In genomic region chr2:20397811-20398447, GRCh38 we compare ENCODE assay signal across 26 cellular contexts. TPM values are rescaled to one million over a fixed set of nuclear protein-coding genes. Genes with fewer than 3 reads are reported as not detected.
DNase-seq lines count a peak whose midpoint lies in the region; ATAC-seq and TF ChIP-seq lines count a peak whose summit lies in the region.
"Had no signal": no experiment of that assay in that cellular context is flagged by ENCODE, and none has a peak within 500 bp of the region (broad histone marks: within the 10 kb centered on the region; RNA-seq: fewer than 3 reads in every experiment).

No MANE protein-coding gene starts in this region.

- no peak overlapping the region for H3K9ac ChIP-seq in PC-3 (ENCODE audit: low read length)

- H3K27ac ChIP-seq in osteoblast (ENCODE audit: low read depth, low read length) (no peak overlapping the region), PC-3 (ENCODE audit: low read length) (no peak overlapping the region)
- H3K27ac ChIP-seq: HL-60, RWPE1 had no signal

- intact Hi-C loops in PC-3 (cut with micrococcal nuclease) = loop anchor here (5.0 kb wide), 1 partner anchor 44 kb away; no protein-coding TSS in a partner anchor

- CTCF ChIA-PET in PC-3 (lab: Charles Lee) = interaction anchor here (0.7 kb wide), 1 partner anchor 149 kb away, joined by 4 read pairs; no protein-coding TSS in a partner anchor

- H3K79me2 ChIP-seq in osteoblast (ENCODE audit: insufficient read depth, low read length) (no peaks in the 10 kb centered on the region), PC-3 (ENCODE audit: low read length) (no peaks in the 10 kb centered on the region)

- H3K4me1 ChIP-seq in osteoblast (ENCODE audit: insufficient read depth, low read length) = peaks cover 8% of the 10 kb centered on the region
- H3K4me1 ChIP-seq in PC-3 (ENCODE audit: insufficient read depth, low read length) = peaks cover 9% of the 10 kb centered on the region
- H3K4me1 ChIP-seq: BE2C had no signal

- ATAC-seq in PC-3 (no peak), HG02852 (IDR thresholded peaks at IDR 0.05; ENCODE audit: unreplicated experiment) (no peak)
- ATAC-seq: GM23338, Panc1 had no signal

- H3K36me3 ChIP-seq in osteoblast (ENCODE audit: insufficient read depth, low read length) = no peaks in the 10 kb centered on the region
- H3K36me3 ChIP-seq in PC-3 (ENCODE audit: low read depth, low read length) = no peaks in the 10 kb centered on the region
- H3K36me3 ChIP-seq: BE2C had no signal

- H3K4me3 ChIP-seq in epithelial cell of esophagus (ENCODE audit: low read length) (no peak overlapping the region), osteoblast (ENCODE audit: insufficient read depth, low read length) (no peak overlapping the region), PC-3 (ENCODE audit: low read length) (no peak overlapping the region)
- H3K4me3 ChIP-seq: GM23338 had no signal

- TF ChIP-seq CTCF in epithelial cell of esophagus (IDR thresholded peaks at IDR 0.05; ENCODE audit: insufficient read depth, low read depth, low read length, missing control alignments) (no peak), osteoblast (IDR thresholded peaks at IDR 0.05; ENCODE audit: extremely low read depth, low read depth, low read length) (no peak), PC-3 (conservative IDR thresholded peaks at IDR 0.05; ENCODE audit: low read depth, low read length) (no peak)

- DNase-seq in activated effector memory CD4-positive, alpha-beta T cell treated with anti-CD3 and anti-CD28 coated beads, Interleukin-2, amount 50 U/mL, for 16 hours = peak; percentile 37
- DNase-seq in activated effector memory CD4-positive, alpha-beta T cell treated with Interleukin-2 at 50 U/mL for 16 hours = no peak
- DNase-seq in epithelial cell of esophagus (ENCODE audit: low read depth) (peak; percentile 22), osteoblast (ENCODE audit: insufficient read length, low spot score, missing footprints) (peak; percentile 68), PC-3 (no peak), NCI-H1048 (lab: John Stamatoyannopoulos, UW) (no peak)
- DNase-seq: 8988T; ACHN; BE2C; CD8-positive, alpha-beta memory T cell; DMS153; DND-41; H9; Karpas-422; NCI-H1105; NCI-H1436 treated with DMSO at 0.1 percent for 48 hours; NCI-H1930; NCI-H2107; NCI-H526; NCI-H82; SHP77 had no signal

- H3K27me3 ChIP-seq in osteoblast (ENCODE audit: insufficient read depth, low read length) = peaks cover 10% of the 10 kb centered on the region
- no peaks in the 10 kb centered on the region for H3K27me3 ChIP-seq in PC-3 (ENCODE audit: low read length)
- H3K27me3 ChIP-seq: BE2C had no signal

- no peak overlapping the region for H2AFZ ChIP-seq in osteoblast (ENCODE audit: low read length)
- no peak overlapping the region for H2AFZ ChIP-seq in PC-3 (ENCODE audit: low read length)
- H2AFZ ChIP-seq: GM23338 had no signal

- POLR2A ChIA-PET in PC-3 (lab: Charles Lee; ENCODE audit: unreplicated experiment) = no interaction called here

- H3K4me2 ChIP-seq in osteoblast (ENCODE audit: insufficient read depth, low read length) (no peak overlapping the region), PC-3 (ENCODE audit: low read length) (no peak overlapping the region)
- H3K4me2 ChIP-seq: GM23338 had no signal

- H4K20me1 ChIP-seq in osteoblast (ENCODE audit: insufficient read depth, low read length) = no peaks in the 10 kb centered on the region
- no peaks in the 10 kb centered on the region for H4K20me1 ChIP-seq in PC-3 (ENCODE audit: low read length)

- H3K9me2 ChIP-seq in PC-3 (replicated peaks; ENCODE audit: low read length) = no peaks in the 10 kb centered on the region

- H3K9me3 ChIP-seq in osteoblast (ENCODE audit: low read depth, low read length) (no peaks in the 10 kb centered on the region), PC-3 (ENCODE audit: low read length) (no peaks in the 10 kb centered on the region)
- H3K9me3 ChIP-seq: BE2C had no signal

- no TSS peak for BruUV-seq in PC-3 (replicated peaks; lab: Mats Ljungman, UMichigan)

- no peaks in the 10 kb centered on the region for H3F3A ChIP-seq in PC-3 (ENCODE audit: low read length, unreplicated experiment)

RNA-seq across cellular contexts. Expression of gene PUM2, which starts 47.3 kb away (rescaled TPM):
- total RNA-seq in osteoblast (44.2 and 45.2 TPM in 2 replicates), PC-3 (2014; rRNA removed) (14.9 and 25.3 TPM in 2 replicates)

RNA-seq across cellular contexts. Expression of gene RHOB, which starts 48.9 kb away (rescaled TPM):
- 145 and 161 TPM in 2 replicates for total RNA-seq in osteoblast
- total RNA-seq in PC-3 (2014; rRNA removed) = 88.5 and 108 TPM in 2 replicates

Comparison
In these comparisons a context has a peak if more than half of its experiments do, and no peak if none do; other contexts are left out.
1. DNase-seq: peak in activated effector memory CD4-positive, alpha-beta T cell treated with anti-CD3 and anti-CD28 coated beads, Interleukin-2, amount 50 U/mL, for 16 hours (single experiment), epithelial cell of esophagus (single experiment) and osteoblast (single experiment); none in activated effector memory CD4-positive, alpha-beta T cell treated with Interleukin-2 at 50 U/mL for 16 hours (single experiment), PC-3 (single experiment) and NCI-H1048 (single experiment).